Comparison of ENCODE assay signal across 26 cellular contexts in genomic region chr9:112615584-112616271, GRCh38.
"Had no signal": no experiment of that assay in that cellular context is flagged by ENCODE, and none has a peak within 500 bp of the region (broad histone marks: within the 10 kb centered on the region; RNA-seq: fewer than 3 reads in every experiment).

No MANE protein-coding gene starts in this region.

- H3K9me3 Mint-ChIP-seq: naive thymus-derived CD4-positive, alpha-beta T cell; nephron; stimulated activated memory B cell treated with anti-CD40 and anti-IgM and Interleukin-4, amounts not matched to agents 10 μg/mL and 1 μg/mL and 100 μg/mL, for 72 hours; type B pancreatic cell had no signal

- H3K4me2 ChIP-seq: neural progenitor cell had no signal

- H2AFZ ChIP-seq: neural progenitor cell had no signal

- H3K27ac Mint-ChIP-seq: naive thymus-derived CD4-positive, alpha-beta T cell; neural progenitor cell; stimulated activated memory B cell treated with anti-CD40 and anti-IgM and Interleukin-4, amounts not matched to agents 10 μg/mL and 1 μg/mL and 100 μg/mL, for 72 hours; type B pancreatic cell had no signal

- DNase-seq: colonic mucosa; dermis blood vessel endothelial cell; effector memory CD4-positive, alpha-beta T cell; foreskin melanocyte; glutamatergic neuron; heart right ventricle; hippocampal formation; left cardiac atrium; left lung; mesendoderm; midbrain; naive thymus-derived CD4-positive, alpha-beta T cell; spleen; stimulated activated CD4-positive, alpha-beta T cell treated with anti-CD3 and anti-CD28 coated beads, Interleukin-4, amount 100 ng/mL, for 4 hours; stimulated activated naive CD8-positive, alpha-beta T cell treated with anti-CD3 and anti-CD28 coated beads, Interleukin-15, Interleukin-2, amounts not matched to agents 100 U/mL and 50 U/mL, for 24 hours; substantia nigra; testis; tibial artery had no signal

- H3K9ac ChIP-seq: neural progenitor cell had no signal

- ATAC-seq: heart right ventricle; left cardiac atrium; left lung; naive thymus-derived CD4-positive, alpha-beta T cell; stimulated activated memory B cell treated with anti-CD40 and anti-IgM and Interleukin-4, amounts not matched to agents 10 μg/mL and 1 μg/mL and 100 μg/mL, for 72 hours; stimulated activated naive CD8-positive, alpha-beta T cell treated with anti-CD3 and anti-CD28 coated beads, Interleukin-15, Interleukin-2, amounts not matched to agents 100 U/mL and 50 U/mL, for 24 hours had no signal

- H3K27me3 Mint-ChIP-seq: naive thymus-derived CD4-positive, alpha-beta T cell; stimulated activated memory B cell treated with anti-CD40 and anti-IgM and Interleukin-4, amounts not matched to agents 10 μg/mL and 1 μg/mL and 100 μg/mL, for 72 hours; type B pancreatic cell had no signal

- H3K4me1 ChIP-seq: colonic mucosa, left lung, prostate gland, right atrium auricular region, spleen, testis, tibial artery had no signal

- H3K27me3 ChIP-seq: colonic mucosa, esophagus muscularis mucosa, heart right ventricle, left lung, neural progenitor cell, right atrium auricular region, spleen, testis, tibial artery had no signal

- H3K36me3 ChIP-seq: colonic mucosa, esophagus muscularis mucosa, neural progenitor cell, prostate gland, right atrium auricular region had no signal

- H3K4me1 Mint-ChIP-seq: stimulated activated memory B cell treated with anti-CD40 and anti-IgM and Interleukin-4, amounts not matched to agents 10 μg/mL and 1 μg/mL and 100 μg/mL, for 72 hours had no signal

- H3K9me3 ChIP-seq: colonic mucosa, esophagus muscularis mucosa, heart right ventricle, left lung, prostate gland, right atrium auricular region, spleen, testis, tibial artery had no signal

- H3K4me3 Mint-ChIP-seq: naive thymus-derived CD4-positive, alpha-beta T cell; nephron; neural progenitor cell; stimulated activated memory B cell treated with anti-CD40 and anti-IgM and Interleukin-4, amounts not matched to agents 10 μg/mL and 1 μg/mL and 100 μg/mL, for 72 hours; type B pancreatic cell had no signal

- H3K27ac ChIP-seq: colonic mucosa, esophagus muscularis mucosa, heart right ventricle, left lung, neural progenitor cell, prostate gland, right atrium auricular region, skin epidermis, spleen, testis, tibial artery had no signal

- H3K4me3 ChIP-seq: colonic mucosa, esophagus muscularis mucosa, heart right ventricle, left lung, neural progenitor cell, prostate gland, right atrium auricular region, skin epidermis, spleen, testis, tibial artery had no signal
